In genomic region chr7:129836983-129837382, GRCh38 we compare ENCODE assay signal across 19 cellular contexts.
A peak's percentile ranks its signal among the peaks of the same experiment; 100 is the strongest.
DNase-seq lines count a peak whose midpoint lies in the region; ATAC-seq and TF ChIP-seq lines count a peak whose summit lies in the region.
"Had no signal": no experiment of that assay in that cellular context is flagged by ENCODE, and none has a peak within 500 bp of the region (broad histone marks: within the 10 kb centered on the region; RNA-seq: fewer than 3 reads in every experiment).

No MANE protein-coding gene starts in this region.

- peak overlapping the region; percentile 47; the same call in 1 of the 2 replicates for H3K9ac ChIP-seq in iPS-20b (ENCODE audit: low read depth, low read length)
- H3K9ac ChIP-seq: GM23248 had no signal

- H3K36me3 ChIP-seq in heart right ventricle = peaks cover 0 to 62% (median 11%) of the 10 kb centered on the region in 9 donors
- peaks cover 20% of the 10 kb centered on the region for H3K36me3 ChIP-seq in iPS-20b (ENCODE audit: insufficient read depth, low read depth, low read length)

- peaks cover 3 to 77% (median 42%) of the 10 kb centered on the region in 9 donors for H3K4me1 ChIP-seq in heart right ventricle
- H3K4me1 ChIP-seq in iPS-20b (ENCODE audit: insufficient read depth, low read length) = peaks cover 56% of the 10 kb centered on the region

- DNase-seq in heart right ventricle (no peak), left cardiac atrium (no peak), WTC11 (ENCODE audit: low spot score) (no peak), type B pancreatic cell (ENCODE audit: extremely low spot score, unreplicated experiment) (no peak)
- DNase-seq in activated T-cell treated with anti-CD3 and anti-CD28 coated beads, Interleukin-2, amount 50 U/mL, for 72 hours = no peak
- DNase-seq: activated CD4-positive, CD25-positive, alpha-beta regulatory T cell treated with anti-CD3 and anti-CD28 coated beads, Interleukin-2, amount 50 U/mL, for 72 hours; CD4-positive, alpha-beta T cell; GM23248; NCI-H1417 treated with DMSO at 0.1 percent for 48 hours; NCI-H2171 treated with DMSO at 0.1 percent for 48 hours; NCI-H526; small intestine; stimulated activated naive B cell treated with anti-CD40 and anti-IgM and Interleukin-4, amounts not matched to agents 10 μg/mL and 1 μg/mL and 100 μg/mL, for 72 hours had no signal

- WGBS in heart right ventricle, 2 donors = 76 to 77% methylated on average over 3 of the region's 3 CpGs

- H3K4me3 ChIP-seq in heart right ventricle = no peak overlapping the region
- H3K4me3 ChIP-seq in iPS-20b (ENCODE audit: low read length) = peak overlapping the region; percentile 20; the same call in 1 of the 2 replicates
- H3K4me3 ChIP-seq: GM23248, thoracic aorta had no signal

- intact Hi-C loops in heart right ventricle (cut with DNase I) (no loop called here), left cardiac atrium (cut with DNase I) (no loop called here)

- CTCF ChIA-PET in WTC11 (lab: Charles Lee) = interaction anchor here (1.0 to 6.4 kb wide), 4 partner anchors 12 to 229 kb away, joined by 3 to 45 read pairs (median 4); no protein-coding TSS in a partner anchor

- H3K4me1 Mint-ChIP-seq in WTC11 (peaks cover 76% of the 10 kb centered on the region), type B pancreatic cell (ENCODE audit: unreplicated experiment) (peaks cover 36% of the 10 kb centered on the region)
- peaks cover 13% of the 10 kb centered on the region for H3K4me1 Mint-ChIP-seq in activated T-cell treated with anti-CD3 and anti-CD28 coated beads, Interleukin-2, amount 50 U/mL, for 72 hours (ENCODE audit: low read depth)

- POLR2A ChIA-PET in WTC11 (lab: Charles Lee) = no interaction called here

- H3K27ac ChIP-seq in heart right ventricle (peak overlapping the region in 6 of 10 donors; percentile 6 to 74 (median 45)), iPS-20b (ENCODE audit: low read length) (peak overlapping the region; percentile 64)
- H3K27ac ChIP-seq: GM23248, neutrophil, thoracic aorta had no signal

- peaks cover 23% of the 10 kb centered on the region for H3K36me3 Mint-ChIP-seq in WTC11
- H3K36me3 Mint-ChIP-seq in type B pancreatic cell = peaks cover 30% of the 10 kb centered on the region
- H3K36me3 Mint-ChIP-seq in activated T-cell treated with anti-CD3 and anti-CD28 coated beads, Interleukin-2, amount 50 U/mL, for 72 hours (ENCODE audit: insufficient read depth in 2 of 2) = no peaks in the 10 kb centered on the region

- TF ChIP-seq CTCF in heart right ventricle (IDR thresholded peaks at IDR 0.05) = no peak
- TF ChIP-seq CTCF in WTC11 (IDR thresholded peaks at IDR 0.05) = no peak
- no peak for TF ChIP-seq CTCF in type B pancreatic cell (conservative IDR thresholded peaks at IDR 0.05)

- H3K9me3 ChIP-seq in heart right ventricle (no peaks in the 10 kb centered on the region), iPS-20b (ENCODE audit: insufficient read depth, low read depth, low read length) (no peaks in the 10 kb centered on the region)
- H3K9me3 ChIP-seq: neutrophil, thoracic aorta had no signal

- H3K9me3 Mint-ChIP-seq in WTC11 (no peaks in the 10 kb centered on the region), type B pancreatic cell (no peaks in the 10 kb centered on the region)
- H3K9me3 Mint-ChIP-seq in activated T-cell treated with anti-CD3 and anti-CD28 coated beads, Interleukin-2, amount 50 U/mL, for 72 hours = no peaks in the 10 kb centered on the region
- H3K9me3 Mint-ChIP-seq: activated T-helper 1 cell treated with anti-CD3 and anti-CD28 coated beads, Interleukin-12 subunit alpha, Interleukin-12 subunit beta, Interleukin-2, Interleukin-4 antibody, amounts not matched to agents 30 ng/mL and 10 ng/mL and 1 ng/mL, durations not matched to agents 14 hours and 24 hours and 36 hours; CD4-positive, alpha-beta T cell; stimulated activated naive B cell treated with anti-CD40 and anti-IgM and Interleukin-4, amounts not matched to agents 10 μg/mL and 1 μg/mL and 100 μg/mL, for 72 hours had no signal

- no peaks in the 10 kb centered on the region for H3K27me3 ChIP-seq in heart right ventricle
- H3K27me3 ChIP-seq in iPS-20b (ENCODE audit: insufficient read depth, low read length) = no peaks in the 10 kb centered on the region
- H3K27me3 ChIP-seq: neutrophil had no signal

- ATAC-seq in heart right ventricle (peak in 3 of 8 donors; percentile 18 to 33 (median 32)), left cardiac atrium (no peak), WTC11 (peak; percentile 21), HG02884 (IDR thresholded peaks at IDR 0.05; ENCODE audit: unreplicated experiment) (no peak), HG02798 (IDR thresholded peaks at IDR 0.05; ENCODE audit: poor library complexity, unreplicated experiment) (no peak)
- no peak for ATAC-seq in activated T-cell treated with anti-CD3 and anti-CD28 coated beads, Interleukin-2, amount 50 U/mL, for 72 hours (replicated peaks in 1 of 2)
- ATAC-seq: stimulated activated naive B cell treated with anti-CD40 and anti-IgM and Interleukin-4, amounts not matched to agents 10 μg/mL and 1 μg/mL and 100 μg/mL, for 72 hours had no signal

- H3K27me3 Mint-ChIP-seq in WTC11 (ENCODE audit: low read depth) (no peaks in the 10 kb centered on the region), type B pancreatic cell (no peaks in the 10 kb centered on the region)
- no peaks in the 10 kb centered on the region for H3K27me3 Mint-ChIP-seq in activated T-cell treated with anti-CD3 and anti-CD28 coated beads, Interleukin-2, amount 50 U/mL, for 72 hours (ENCODE audit: low read depth)
- H3K27me3 Mint-ChIP-seq: CD4-positive, alpha-beta T cell; stimulated activated naive B cell treated with anti-CD40 and anti-IgM and Interleukin-4, amounts not matched to agents 10 μg/mL and 1 μg/mL and 100 μg/mL, for 72 hours had no signal

- H3K4me3 Mint-ChIP-seq in WTC11 = no peak overlapping the region
- H3K4me3 Mint-ChIP-seq in type B pancreatic cell = no peak overlapping the region
- H3K4me3 Mint-ChIP-seq in activated T-cell treated with anti-CD3 and anti-CD28 coated beads, Interleukin-2, amount 50 U/mL, for 72 hours = no peak overlapping the region
- H3K4me3 Mint-ChIP-seq: activated T-helper 1 cell treated with anti-CD3 and anti-CD28 coated beads, Interleukin-12 subunit alpha, Interleukin-12 subunit beta, Interleukin-2, Interleukin-4 antibody, amounts not matched to agents 30 ng/mL and 10 ng/mL and 1 ng/mL, durations not matched to agents 14 hours and 24 hours and 36 hours; CD4-positive, alpha-beta T cell; stimulated activated naive B cell treated with anti-CD40 and anti-IgM and Interleukin-4, amounts not matched to agents 10 μg/mL and 1 μg/mL and 100 μg/mL, for 72 hours had no signal

- H3K27ac Mint-ChIP-seq in WTC11 (peak overlapping the region; percentile 69), type B pancreatic cell (peak overlapping the region; percentile 18)
- no peak overlapping the region for H3K27ac Mint-ChIP-seq in activated T-cell treated with anti-CD3 and anti-CD28 coated beads, Interleukin-2, amount 50 U/mL, for 72 hours
- H3K27ac Mint-ChIP-seq: activated T-helper 1 cell treated with anti-CD3 and anti-CD28 coated beads, Interleukin-12 subunit alpha, Interleukin-12 subunit beta, Interleukin-2, Interleukin-4 antibody, amounts not matched to agents 30 ng/mL and 10 ng/mL and 1 ng/mL, durations not matched to agents 14 hours and 24 hours and 36 hours; CD4-positive, alpha-beta T cell; stimulated activated naive B cell treated with anti-CD40 and anti-IgM and Interleukin-4, amounts not matched to agents 10 μg/mL and 1 μg/mL and 100 μg/mL, for 72 hours had no signal

TF ChIP-seq in WTC11, 78 proteins besides CTCF, POLR2A, EP300 and RAD21 (continues in another document):
- TF ChIP-seq FOXP4 (CRISPR knock-in tag; IDR thresholded peaks at IDR 0.05) (no peak), E2F4 (CRISPR knock-in tag; IDR thresholded peaks at IDR 0.05; ENCODE audit: borderline replicate concordance, low read depth) (no peak), ZNF512 (CRISPR knock-in tag; IDR thresholded peaks at IDR 0.05; ENCODE audit: borderline replicate concordance) (no peak), IRF2 (CRISPR knock-in tag; IDR thresholded peaks at IDR 0.05; ENCODE audit: borderline replicate concordance, low read depth) (no peak), ELF4 (CRISPR knock-in tag; IDR thresholded peaks at IDR 0.05; ENCODE audit: low read depth) (no peak)
